ENCODE assay signal across 10 cellular contexts in genomic region chr2:9897796-9898195, GRCh38. TPM values are rescaled to one million over a fixed set of nuclear protein-coding genes. Genes with fewer than 3 reads are reported as not detected.
DNase-seq lines count a peak whose midpoint lies in the region; ATAC-seq and TF ChIP-seq lines count a peak whose summit lies in the region.
"Had no signal": no experiment of that assay in that cellular context is flagged by ENCODE, and none has a peak within 500 bp of the region (broad histone marks: within the 10 kb centered on the region; RNA-seq: fewer than 3 reads in every experiment).

No MANE protein-coding gene starts in this region.

- CTCF ChIA-PET in AG04450 (lab: Charles Lee) = no interaction called here
- CTCF ChIA-PET in IMR-90 (lab: Yijun Ruan, JAX) = no interaction called here

- H3K27me3 Mint-ChIP-seq in nephron (ENCODE audit: low read depth) = no peaks in the 10 kb centered on the region
- H3K27me3 Mint-ChIP-seq: activated CD4-positive, alpha-beta T cell treated with anti-CD3 and anti-CD28 coated beads for 36 hours had no signal

- 0 out of 2 replicates have a peak overlapping the region, but pooled peaks have one; percentile 17 for H4K5ac ChIP-seq in IMR-90 (ENCODE audit: low read depth, low read length)

- ATAC-seq in IMR-90 (ENCODE audit: low read depth) = peak; percentile 77

- TF ChIP-seq POLR2A in IMR-90 (IDR thresholded peaks at IDR 0.05; ENCODE audit: low read depth, low read length) = no peak

- peak overlapping the region; percentile 73 for H3K27ac ChIP-seq in AG04450 (ENCODE audit: low read depth, low read length)
- peak overlapping the region; percentile 70; the same call in 1 of the 2 replicates for H3K27ac ChIP-seq in IMR-90 (ENCODE audit: insufficient read depth, low read length)
- peak overlapping the region; percentile 20 for H3K27ac ChIP-seq in caudate nucleus (ENCODE audit: low read depth, low read length)
- H3K27ac ChIP-seq: BLaER1 treated with 17β-estradiol and CSF1 and Interleukin-3, amounts not matched to agents 10 nM and 100 nM had no signal

- peaks cover 7% of the 10 kb centered on the region for H3K36me3 Mint-ChIP-seq in nephron (ENCODE audit: low read depth)

- H4K20me1 ChIP-seq in IMR-90 (ENCODE audit: insufficient read depth, low read length) = no peaks in the 10 kb centered on the region

- H3K4me2 ChIP-seq in IMR-90 (ENCODE audit: low read depth, low read length) = peak overlapping the region; percentile 82

- POLR2A ChIA-PET in AG04450 (lab: Yijun Ruan, JAX) (interaction anchor here (0.6 kb wide), 1 partner anchor 39 kb away, joined by 4 read pairs; no protein-coding TSS in a partner anchor), IMR-90 (lab: Charles Lee; ENCODE audit: unreplicated experiment) (no interaction called here)

- dilution Hi-C loops in IMR-90 (cut with HindIII; ENCODE audit: low sequenced_read_pairs, unreplicated experiment) = no loop called here

- no peak overlapping the region for H3K4me3 ChIP-seq in AG04450 (ENCODE audit: low read depth, low read length)
- H3K4me3 ChIP-seq in IMR-90 (ENCODE audit: insufficient read depth, low read depth, low read length) = no peak overlapping the region
- H3K4me3 ChIP-seq: BLaER1 treated with 17β-estradiol and CSF1 and Interleukin-3, amounts not matched to agents 10 nM and 100 nM had no signal

- TF ChIP-seq CTCF in AG04450 (IDR thresholded peaks at IDR 0.05; ENCODE audit: low read depth, low read length) (no peak), IMR-90 (conservative IDR thresholded peaks at IDR 0.05; ENCODE audit: low read depth, low read length) (no peak), nephron (IDR thresholded peaks at IDR 0.05; ENCODE audit: unreplicated experiment in 3 of 3) (no peak)

- peaks cover 2 to 24% of the 10 kb centered on the region in 2 experiments; a peak in 2 of 4 replicates for H3K79me1 ChIP-seq in IMR-90 (ENCODE audit: low read depth in 1 of 2, low read length in 2 of 2)

- H3K56ac ChIP-seq in IMR-90 (ENCODE audit: extremely low read depth, insufficient read depth, low read length) = 0 out of 2 replicates have a peak overlapping the region, but pooled peaks have one; percentile 30

- peak overlapping the region; percentile 83 to 98 (median 88) for H3K27ac Mint-ChIP-seq in nephron
- H3K27ac Mint-ChIP-seq: activated CD4-positive, alpha-beta T cell treated with anti-CD3 and anti-CD28 coated beads for 36 hours had no signal

- H3K9me3 ChIP-seq in AG04450 (ENCODE audit: control insufficient read depth, insufficient read depth, low read length) = no peaks in the 10 kb centered on the region
- H3K9me3 ChIP-seq in IMR-90 (ENCODE audit: control insufficient read depth, insufficient read depth, low read length) = no peaks in the 10 kb centered on the region
- H3K9me3 ChIP-seq: BLaER1 treated with 17β-estradiol and CSF1 and Interleukin-3, amounts not matched to agents 10 nM and 100 nM had no signal

- peak overlapping the region; percentile 59; the same call in 1 of the 2 replicates for H2BK20ac ChIP-seq in IMR-90 (ENCODE audit: low read depth, low read length)

- BruUV-seq in IMR-90 (replicated peaks; lab: Mats Ljungman, UMichigan) = no TSS peak

- peak overlapping the region; percentile 53; the same call in 1 of the 2 replicates for H3K4ac ChIP-seq in IMR-90 (ENCODE audit: low read depth, low read length)

- in situ Hi-C loops in IMR-90 (cut with MboI; ENCODE audit: low sequenced_read_pairs) = no loop called here

- peaks cover 9% of the 10 kb centered on the region for H3K4me1 ChIP-seq in IMR-90 (ENCODE audit: control insufficient read depth, insufficient read depth, low read length)

- intact Hi-C loops in IMR-90 (cut with micrococcal nuclease) = no loop called here

- no peak for TF ChIP-seq RAD21 in IMR-90 (IDR thresholded peaks at IDR 0.05; ENCODE audit: low read length)

- H3K9ac ChIP-seq in IMR-90 (ENCODE audit: low read depth, low read length) = 0 out of 2 replicates have a peak overlapping the region, but pooled peaks have one; percentile 35

- H3K14ac ChIP-seq in IMR-90 (replicated peaks; ENCODE audit: low read depth, low read length) = peak overlapping the region; percentile 49; the same call in 1 of the 2 replicates

- H4K91ac ChIP-seq in IMR-90 (ENCODE audit: insufficient read depth, low read depth, low read length) = peak overlapping the region; percentile 39; the same call in 1 of the 2 replicates

- peak overlapping the region; percentile 88 for H3K18ac ChIP-seq in IMR-90 (ENCODE audit: low read depth, low read length)

- H3K9me1 ChIP-seq in IMR-90 (ENCODE audit: insufficient read depth, low read length) = no peaks in the 10 kb centered on the region

- H3K27me3 ChIP-seq in AG04450 (ENCODE audit: control insufficient read depth, insufficient read depth, low read length) (no peaks in the 10 kb centered on the region), IMR-90 (ENCODE audit: control insufficient read depth, insufficient read depth, low read length) (no peaks in the 10 kb centered on the region)
- H3K27me3 ChIP-seq: BLaER1 treated with 17β-estradiol and CSF1 and Interleukin-3, amounts not matched to agents 10 nM and 100 nM had no signal

- H2BK5ac ChIP-seq in IMR-90 (ENCODE audit: low read depth, low read length, poor library complexity, severe bottlenecking) = peak overlapping the region; percentile 42

- H4K8ac ChIP-seq in IMR-90 (ENCODE audit: low read depth in 2 of 2, low read length in 2 of 2) = peak overlapping the region in 1 of 2 experiments; percentile 50; a peak in 2 of 4 replicates

- H3K4me3 Mint-ChIP-seq in nephron = no peak overlapping the region
- H3K4me3 Mint-ChIP-seq: activated CD4-positive, alpha-beta T cell treated with anti-CD3 and anti-CD28 coated beads for 36 hours had no signal

- H3K4me1 Mint-ChIP-seq in nephron = peaks cover 28% of the 10 kb centered on the region

- DNase-seq in AG04450 (ENCODE audit: low read depth, low spot score) (no peak), IMR-90 (peak; percentile 35), caudate nucleus (lab: John Stamatoyannopoulos, UW) (no peak), nucleus accumbens (lab: John Stamatoyannopoulos, UW) (no peak), COLO829 (ENCODE audit: low spot score) (no peak), DMS153 (lab: John Stamatoyannopoulos, UW) (no peak)
- DNase-seq in stimulated activated CD4-positive, alpha-beta T cell treated with anti-CD3 and anti-CD28 coated beads, Interleukin-4, amount 100 ng/mL, for 24 hours = no peak

- H2AK9ac ChIP-seq in IMR-90 (replicated peaks; ENCODE audit: low read depth, low read length, poor library complexity) = no peak overlapping the region

- peak overlapping the region; percentile 59; the same call in 1 of the 2 replicates for H3K23ac ChIP-seq in IMR-90 (ENCODE audit: low read depth, low read length)

- no peak overlapping the region for H2AFZ ChIP-seq in IMR-90 (replicated peaks; ENCODE audit: low read length, poor library complexity)

- WGBS in IMR-90 (ENCODE audit: extremely low coverage in 2 of 2, insufficient read length in 1 of 2), 2 experiments = no CpG with 5 or more reads among the region's 2 CpGs

- H3K9me3 Mint-ChIP-seq in nephron = no peaks in the 10 kb centered on the region

- no peak overlapping the region for H2BK15ac ChIP-seq in IMR-90 (ENCODE audit: low read depth, low read length)

- H2AK5ac ChIP-seq in IMR-90 (ENCODE audit: low read depth, low read length) = 0 out of 2 replicates have a peak overlapping the region, but pooled peaks have one; percentile 31

- H3K36me3 ChIP-seq in IMR-90 (ENCODE audit: control insufficient read depth, insufficient read depth, low read length) = no peaks in the 10 kb centered on the region

- peak overlapping the region; percentile 62 for H2BK120ac ChIP-seq in IMR-90 (ENCODE audit: low read depth, low read length)

TF ChIP-seq in IMR-90, 13 proteins besides CTCF, POLR2A, EP300 and RAD21 (continues in another document):
- TF ChIP-seq MAZ (IDR thresholded peaks at IDR 0.05; ENCODE audit: borderline replicate concordance, low read depth, low read length) (no peak), MAFK (IDR thresholded peaks at IDR 0.05; ENCODE audit: low read depth, low read length) (no peak), RFX5 (IDR thresholded peaks at IDR 0.05; ENCODE audit: low read depth, low read length) (no peak), MXI1 (IDR thresholded peaks at IDR 0.05; ENCODE audit: borderline replicate concordance, low read depth, low read length) (no peak), SMC3 (IDR thresholded peaks at IDR 0.05; ENCODE audit: low read depth, low read length) (no peak), USF2 (IDR thresholded peaks at IDR 0.05; ENCODE audit: low read depth, low read length) (no peak), NFE2L2 (IDR thresholded peaks at IDR 0.05; ENCODE audit: low read depth, low read length) (no peak), CEBPB (IDR thresholded peaks at IDR 0.05; ENCODE audit: low read depth, low read length) (no peak), ELK1 (IDR thresholded peaks at IDR 0.05; ENCODE audit: borderline replicate concordance, low read depth, low read length) (no peak)

RNA-seq across cellular contexts. Expression of gene GRHL1, which starts 53.7 kb away (rescaled TPM):
- polyA plus RNA-seq in AG04450 (2011; rRNA removed) = 0.55 and 0.64 TPM in 2 replicates
- 1.9 and 2.2 TPM in 2 replicates for polyA minus RNA-seq in AG04450 (2011; rRNA and poly(A)+ RNA removed)
- 0.18 and 0.56 TPM in 2 replicates for total RNA-seq in IMR-90 (2012; rRNA removed)
- polyA plus RNA-seq in IMR-90 (2012; rRNA removed) = 0.21 and 0.26 TPM in 2 replicates
- 0.03 and 0.04 TPM in 2 replicates for polyA plus RNA-seq in IMR-90 (2012; cell fraction: cytosol; rRNA removed)
- 0.29 and 1.5 TPM in 2 replicates for polyA plus RNA-seq in IMR-90 (2012; cell fraction: nucleus; rRNA removed; ENCODE audit: low replicate concordance)

RNA-seq across cellular contexts. Expression of gene TAF1B, which starts 54.5 kb away (rescaled TPM):
- 17.2 and 25.8 TPM in 2 replicates for polyA plus RNA-seq in AG04450 (2011; rRNA removed)
- 23.7 and 27.7 TPM in 2 replicates for polyA minus RNA-seq in AG04450 (2011; rRNA and poly(A)+ RNA removed)
- 19.9 and 26.9 TPM in 2 replicates for total RNA-seq in IMR-90 (2012; rRNA removed)
- polyA plus RNA-seq in IMR-90 (2012; rRNA removed) = 7.2 and 8.4 TPM in 2 replicates
- polyA plus RNA-seq in IMR-90 (2012; cell fraction: cytosol; rRNA removed) = 1.4 and 2.6 TPM in 2 replicates
- 0.98 and 9.0 TPM in 2 replicates for polyA plus RNA-seq in IMR-90 (2012; cell fraction: nucleus; rRNA removed; ENCODE audit: low replicate concordance)

Comparison
In these comparisons a context has a peak if more than half of its experiments do, and no peak if none do; other contexts are left out.
1. H3K27ac ChIP-seq: peak in every context shown above with its lines; median percentile 73 in AG04450; 70 in IMR-90; 20 in caudate nucleus.